12 cellular contexts compared by ENCODE assay signal in the genomic region with DNA sequence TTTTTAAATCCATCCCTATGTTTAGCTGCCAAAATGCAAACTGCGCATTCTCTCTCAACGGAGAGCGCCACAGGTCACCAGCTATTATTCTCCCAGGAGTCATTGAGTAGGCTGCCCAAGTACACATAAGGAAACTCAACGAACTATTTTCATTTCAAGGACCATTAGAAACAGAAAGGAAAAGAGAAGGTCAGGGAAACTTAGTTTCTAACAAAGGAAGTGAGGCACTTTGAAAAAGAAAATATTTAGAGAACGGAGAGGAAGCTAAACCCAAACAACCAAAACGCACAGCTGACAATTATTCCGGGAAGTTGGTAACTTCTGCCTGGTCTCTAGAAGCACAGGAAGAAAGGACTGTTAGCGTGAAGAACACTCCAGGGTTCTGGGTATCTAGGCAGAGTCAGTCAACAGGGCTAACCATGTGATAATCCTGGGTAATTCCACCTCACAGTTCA. TPM values are rescaled to one million over a fixed set of nuclear protein-coding genes. Genes with fewer than 3 reads are reported as not detected.
DNase-seq lines count a peak whose midpoint lies in the region; ATAC-seq and TF ChIP-seq lines count a peak whose summit lies in the region.
"Had no signal": no experiment of that assay in that cellular context is flagged by ENCODE, and none has a peak within 500 bp of the region (broad histone marks: within the 10 kb centered on the region; RNA-seq: fewer than 3 reads in every experiment).

No MANE protein-coding gene starts in this region.

- H3K27me3 ChIP-seq in ascending aorta (no peaks in the 10 kb centered on the region), parathyroid adenoma (ENCODE audit: control insufficient read depth, insufficient read depth, low read length) (no peaks in the 10 kb centered on the region)

- H3K4me1 ChIP-seq in ascending aorta = no peaks in the 10 kb centered on the region
- no peaks in the 10 kb centered on the region for H3K4me1 ChIP-seq in parathyroid adenoma

- H3K36me3 ChIP-seq in ascending aorta (peaks cover 8 to 19% of the 10 kb centered on the region in 2 donors), parathyroid adenoma (ENCODE audit: control insufficient read depth, insufficient read depth, low read length) (no peaks in the 10 kb centered on the region)

- no peak overlapping the region for H3K9ac ChIP-seq in parathyroid adenoma

- intact Hi-C loops in ascending aorta (cut with DNase I) = loop anchor here (5.0 kb wide), 1 partner anchor 247 kb away; the partner anchor contains the start of gene PPP2R5E

- no peaks in the 10 kb centered on the region for H3K79me2 ChIP-seq in parathyroid adenoma

- DNase-seq in GM12865 (ENCODE audit: low read depth) (peak; percentile 64), ascending aorta (ENCODE audit: low spot score in 2 of 2) (no peak), NCI-H774 (lab: John Stamatoyannopoulos, UW) (no peak), NAMALWA (ENCODE audit: low spot score) (no peak), NCI-H524 (lab: John Stamatoyannopoulos, UW) (no peak)
- DNase-seq: amygdala, HFFc6, mesendoderm, NCI-H2029 treated with DMSO at 0.1 percent for 48 hours had no signal

- peak overlapping the region; percentile 49 for H3K4me3 ChIP-seq in GM12865 (ENCODE audit: low read depth, low read length)
- H3K4me3 ChIP-seq in ascending aorta = peak overlapping the region; percentile 26 to 50
- H3K4me3 ChIP-seq in parathyroid adenoma (ENCODE audit: low read depth, low read length) = no peak overlapping the region

- TF ChIP-seq CTCF in GM12865 (IDR thresholded peaks at IDR 0.05; ENCODE audit: insufficient read depth, low read depth, low read length, missing control alignments) (no peak), ascending aorta (IDR thresholded peaks at IDR 0.05) (no peak), parathyroid adenoma (IDR thresholded peaks at IDR 0.05) (no peak)

- H2AFZ ChIP-seq in parathyroid adenoma = no peak overlapping the region

- ATAC-seq in GM21576 (IDR thresholded peaks at IDR 0.05; ENCODE audit: unreplicated experiment) (peak; percentile 43), GM18861 (IDR thresholded peaks at IDR 0.05; ENCODE audit: unreplicated experiment) (no peak)

- no peak overlapping the region for H3K4me2 ChIP-seq in parathyroid adenoma (ENCODE audit: low read length)

- H3K9me3 ChIP-seq in ascending aorta (no peaks in the 10 kb centered on the region), parathyroid adenoma (ENCODE audit: control insufficient read depth, low read length) (no peaks in the 10 kb centered on the region)

- H3K27ac ChIP-seq in ascending aorta (peak overlapping the region; percentile 77 to 82), parathyroid adenoma (peak overlapping the region; percentile 77)

RNA-seq across cellular contexts. Expression of gene GPHB5, which starts 23.5 kb away (rescaled TPM):
- not detected for total RNA-seq in ascending aorta
- total RNA-seq: HFFc6 had no signal
